ENCODE assay signal across 11 cellular contexts in the genomic region with DNA sequence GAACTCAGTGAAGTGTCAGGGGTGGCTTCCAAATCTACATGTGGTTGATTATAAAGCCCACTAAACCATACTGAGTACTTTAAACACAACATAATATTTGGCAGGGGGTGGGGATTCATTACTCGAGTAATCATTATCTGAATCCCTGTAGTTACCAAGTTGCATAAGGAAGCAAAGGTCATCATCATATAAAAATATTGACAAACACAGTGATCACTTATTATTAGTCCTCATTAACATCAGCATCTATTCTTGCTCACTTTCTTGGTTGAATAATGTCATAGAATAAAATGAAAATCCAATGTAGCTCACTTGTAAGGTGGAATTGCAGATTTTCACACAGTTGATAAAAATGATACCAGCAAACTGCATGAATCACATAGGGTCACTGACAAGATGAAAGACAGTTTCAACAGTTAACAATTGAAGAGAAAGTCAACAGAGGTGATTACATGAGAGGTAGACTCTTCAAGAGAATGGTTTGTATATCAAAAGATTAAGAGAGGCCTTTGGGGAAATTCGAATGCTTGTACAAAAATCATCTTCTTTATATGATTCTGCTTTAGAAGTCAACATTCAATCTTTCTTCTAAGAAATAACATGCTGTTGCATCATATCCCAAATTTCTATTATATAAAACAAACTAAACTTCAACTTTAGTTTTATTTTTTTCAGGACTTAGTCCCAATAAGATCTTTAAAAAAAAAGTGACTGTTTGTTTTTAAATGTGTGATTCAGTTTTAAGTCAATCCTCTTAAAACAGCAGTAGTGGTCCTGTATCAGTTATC.
DNase-seq lines count a peak whose midpoint lies in the region; ATAC-seq and TF ChIP-seq lines count a peak whose summit lies in the region.
"Had no signal": no experiment of that assay in that cellular context is flagged by ENCODE, and none has a peak within 500 bp of the region (broad histone marks: within the 10 kb centered on the region; RNA-seq: fewer than 3 reads in every experiment).

No MANE protein-coding gene starts in this region.

- H2BK12ac ChIP-seq in H9 (ENCODE audit: insufficient read length, low read depth, low read length) = no peak overlapping the region

- H2BK120ac ChIP-seq in H9 (ENCODE audit: low read depth, low read length, poor library complexity, severe bottlenecking) = no peak overlapping the region

- H3K4me3 Mint-ChIP-seq in CD4-positive, alpha-beta memory T cell = peak overlapping the region in 4 of 8 donors; percentile 30 to 98 (median 60)
- peak overlapping the region in 1 of 4 donors; percentile 48 for H3K4me3 Mint-ChIP-seq in IgD-negative memory B cell
- H3K4me3 Mint-ChIP-seq in central memory CD8-positive, alpha-beta T cell = no peak overlapping the region
- H3K4me3 Mint-ChIP-seq in H9 = no peak overlapping the region

- H3K9ac ChIP-seq in H9 (ENCODE audit: extremely low read depth, insufficient read length, low read length) = no peak overlapping the region

- no peak overlapping the region for H2BK5ac ChIP-seq in H9 (ENCODE audit: insufficient read length, low read length)

- H3K4ac ChIP-seq in H9 (ENCODE audit: low read depth, low read length) = no peak overlapping the region

- no peaks in the 10 kb centered on the region for H3K79me2 ChIP-seq in H9 (ENCODE audit: insufficient read depth, low read length)

- no peaks in the 10 kb centered on the region for H3K79me1 ChIP-seq in H9 (ENCODE audit: insufficient read depth, low read depth, low read length, poor library complexity, severe bottlenecking)

- H3T11ph ChIP-seq in H9 (ENCODE audit: low read length) = no peak overlapping the region

- TF ChIP-seq POLR2A in gastrocnemius medialis (IDR thresholded peaks at IDR 0.05) = no peak

- H3K4me3 ChIP-seq in CD4-positive, alpha-beta memory T cell (ENCODE audit: low read length in 2 of 2) = no peak overlapping the region
- H3K4me3 ChIP-seq in gastrocnemius medialis = peak overlapping the region in 1 of 4 donors; percentile 8
- H3K4me3 ChIP-seq: mucosa of descending colon, sigmoid colon had no signal

- H3K14ac ChIP-seq in H9 (ENCODE audit: insufficient read depth, low read length) = no peak overlapping the region

- peaks cover 70 to 97% (median 85%) of the 10 kb centered on the region in 4 donors for H3K4me1 Mint-ChIP-seq in CD4-positive, alpha-beta memory T cell
- H3K4me1 Mint-ChIP-seq in IgD-negative memory B cell (peaks cover 39 to 49% (median 45%) of the 10 kb centered on the region in 3 donors), H9 (peaks cover 40 to 45% of the 10 kb centered on the region in 2 experiments)
- peaks cover 64% of the 10 kb centered on the region for H3K4me1 Mint-ChIP-seq in central memory CD8-positive, alpha-beta T cell

- no peak overlapping the region for H2AK5ac ChIP-seq in H9 (ENCODE audit: insufficient read length, low read length)

- H3K36me3 ChIP-seq in CD4-positive, alpha-beta memory T cell (ENCODE audit: insufficient read depth, low read length) = peaks cover 9% of the 10 kb centered on the region
- H3K36me3 ChIP-seq in gastrocnemius medialis = no peaks in the 10 kb centered on the region
- H3K36me3 ChIP-seq: sigmoid colon, WERI-Rb-1 had no signal

- peaks cover 14 to 65% of the 10 kb centered on the region in 2 donors for H3K36me3 Mint-ChIP-seq in CD4-positive, alpha-beta memory T cell
- no peaks in the 10 kb centered on the region for H3K36me3 Mint-ChIP-seq in IgD-negative memory B cell
- H3K36me3 Mint-ChIP-seq in central memory CD8-positive, alpha-beta T cell (ENCODE audit: insufficient read depth) = peaks cover 39% of the 10 kb centered on the region
- no peaks in the 10 kb centered on the region for H3K36me3 Mint-ChIP-seq in H9 (ENCODE audit: insufficient read depth in 1 of 3, low read depth in 3 of 3)

- H3K27me3 ChIP-seq in CD4-positive, alpha-beta memory T cell (ENCODE audit: insufficient read depth, low read length) = no peaks in the 10 kb centered on the region
- H3K27me3 ChIP-seq in gastrocnemius medialis (no peaks in the 10 kb centered on the region), H9 (ENCODE audit: insufficient read depth, low read length) (no peaks in the 10 kb centered on the region)
- H3K27me3 ChIP-seq: sigmoid colon had no signal

- TF ChIP-seq CTCF in gastrocnemius medialis (IDR thresholded peaks at IDR 0.05 in 4 of 5, conservative IDR thresholded peaks at IDR 0.05 in 1 of 5) = no peak
- TF ChIP-seq CTCF in H9 (conservative IDR thresholded peaks at IDR 0.05) = no peak

- no peak overlapping the region for H3K23ac ChIP-seq in H9 (ENCODE audit: insufficient read length, low read depth, low read length)

- H2BK15ac ChIP-seq in H9 (ENCODE audit: low read depth, low read length) = no peak overlapping the region

- H4K91ac ChIP-seq in H9 (ENCODE audit: insufficient read length, low read depth, low read length) = no peak overlapping the region

- no peak overlapping the region for H3K56ac ChIP-seq in H9 (ENCODE audit: insufficient read length, low read depth, low read length)

- in situ Hi-C loops in gastrocnemius medialis (cut with MboI; ENCODE audit: low sequenced_read_pairs in 4 of 4) = no loop called here

- H4K8ac ChIP-seq in H9 (replicated peaks; ENCODE audit: insufficient read length, low read depth, low read length) = no peak overlapping the region

- H3K9me3 ChIP-seq in CD4-positive, alpha-beta memory T cell (ENCODE audit: control insufficient read depth in 1 of 2, low read length in 2 of 2) = no peaks in the 10 kb centered on the region
- H3K9me3 ChIP-seq in gastrocnemius medialis (no peaks in the 10 kb centered on the region), H9 (ENCODE audit: control insufficient read depth, low read depth, low read length) (no peaks in the 10 kb centered on the region)
- H3K9me3 ChIP-seq: mucosa of descending colon, sigmoid colon had no signal

- no peak overlapping the region for H2BK20ac ChIP-seq in H9 (ENCODE audit: low read depth, low read length, poor library complexity, severe bottlenecking)

- no peak overlapping the region for H3K4me2 ChIP-seq in H9 (ENCODE audit: insufficient read depth, insufficient read length, low read length)

- no peaks in the 10 kb centered on the region for H3K23me2 ChIP-seq in H9 (ENCODE audit: insufficient read length, low read depth, low read length, poor library complexity, severe bottlenecking)

- no peak overlapping the region for H2AFZ ChIP-seq in H9 (ENCODE audit: low read length)

- H3K27me3 Mint-ChIP-seq in CD4-positive, alpha-beta memory T cell = no peaks in the 10 kb centered on the region
- no peaks in the 10 kb centered on the region for H3K27me3 Mint-ChIP-seq in IgD-negative memory B cell
- no peaks in the 10 kb centered on the region for H3K27me3 Mint-ChIP-seq in central memory CD8-positive, alpha-beta T cell
- no peaks in the 10 kb centered on the region for H3K27me3 Mint-ChIP-seq in H9 (ENCODE audit: low read depth)

- intact Hi-C loops in CD4-positive, alpha-beta memory T cell (cut with micrococcal nuclease) = no loop called here
- intact Hi-C loops in gastrocnemius medialis (cut with DNase I; ENCODE audit: low total_unique reads) = no loop called here

- POLR2A ChIA-PET in CD4-positive, alpha-beta memory T cell (lab: Charles Lee; ENCODE audit: partially characterized antibody) = no interaction called here

- ATAC-seq in central memory CD8-positive, alpha-beta T cell (replicated peaks; ENCODE audit: extremely low read depth, poor library complexity, severe bottlenecking) = no peak
- no peak for ATAC-seq in gastrocnemius medialis
- ATAC-seq in GM18520 (IDR thresholded peaks at IDR 0.05; ENCODE audit: unreplicated experiment) = no peak
- ATAC-seq: mucosa of descending colon had no signal

- no peaks in the 10 kb centered on the region for H4K20me1 ChIP-seq in H9 (ENCODE audit: control insufficient read depth, insufficient read depth, insufficient read length)

- H3K4me1 ChIP-seq in CD4-positive, alpha-beta memory T cell (ENCODE audit: insufficient read depth, low read length) = peaks cover 100% of the 10 kb centered on the region
- H3K4me1 ChIP-seq in gastrocnemius medialis = peaks cover 95 to 100% of the 10 kb centered on the region in 2 donors
- peaks cover 4% of the 10 kb centered on the region; the same call in 1 of the 2 replicates for H3K4me1 ChIP-seq in H9 (ENCODE audit: insufficient read depth, low read length)

- CTCF ChIA-PET in CD4-positive, alpha-beta memory T cell (lab: Charles Lee; ENCODE audit: partially characterized antibody) = interaction anchor here (0.6 kb wide), 1 partner anchor 23 kb away, joined by 3 read pairs; no protein-coding TSS in a partner anchor

- no peak overlapping the region for H3K27ac ChIP-seq in CD4-positive, alpha-beta memory T cell (ENCODE audit: low read depth, low read length)
- H3K27ac ChIP-seq in gastrocnemius medialis = peak overlapping the region; percentile 91 to 97 (median 94)
- no peak overlapping the region for H3K27ac ChIP-seq in H9 (ENCODE audit: insufficient read length, low read depth, low read length)
- H3K27ac ChIP-seq: WERI-Rb-1 had no signal

- peaks cover 0 to 9% (median 0%) of the 10 kb centered on the region in 8 donors for H3K9me3 Mint-ChIP-seq in CD4-positive, alpha-beta memory T cell
- no peaks in the 10 kb centered on the region for H3K9me3 Mint-ChIP-seq in IgD-negative memory B cell
- no peaks in the 10 kb centered on the region for H3K9me3 Mint-ChIP-seq in central memory CD8-positive, alpha-beta T cell
- no peaks in the 10 kb centered on the region for H3K9me3 Mint-ChIP-seq in H9

- H4K5ac ChIP-seq in H9 (ENCODE audit: insufficient read length, low read depth, low read length) = no peak overlapping the region

- DNase-seq in CD4-positive, alpha-beta memory T cell = no peak
- DNase-seq in central memory CD8-positive, alpha-beta T cell (ENCODE audit: low spot score in 2 of 2) = no peak
- DNase-seq in gastrocnemius medialis (no peak), NCI-H1694 (lab: John Stamatoyannopoulos, UW) (no peak), H9 (no peak)
- DNase-seq: mucosa of descending colon, NCI-H345, sigmoid colon, WERI-Rb-1 had no signal

- no CpG with 5 or more reads among the region's 2 CpGs for WGBS in H9 (ENCODE audit: extremely low coverage, insufficient read length, low lambda C conversion rate)

- no peak overlapping the region for H3K18ac ChIP-seq in H9 (ENCODE audit: insufficient read length, low read depth, low read length)

- peak overlapping the region in 6 of 7 donors; percentile 72 to 91 (median 84) for H3K27ac Mint-ChIP-seq in CD4-positive, alpha-beta memory T cell
- H3K27ac Mint-ChIP-seq in IgD-negative memory B cell = peak overlapping the region; percentile 33 to 84 (median 70)
- H3K27ac Mint-ChIP-seq in central memory CD8-positive, alpha-beta T cell (ENCODE audit: low read depth) = peak overlapping the region; percentile 86
- no peak overlapping the region; a peak in 1 of 7 replicates for H3K27ac Mint-ChIP-seq in H9

Comparison
In these comparisons a context has a peak if more than half of its experiments do, and no peak if none do; other contexts are left out.
1. H3K27ac ChIP-seq: peak in gastrocnemius medialis (4 of 4); none in CD4-positive, alpha-beta memory T cell (single experiment) and H9 (single experiment).
2. H3K27ac Mint-ChIP-seq: peak in CD4-positive, alpha-beta memory T cell (6 of 7), IgD-negative memory B cell (3 of 3) and central memory CD8-positive, alpha-beta T cell (single experiment); none in H9 (0 of 3).